In the genomic region with DNA sequence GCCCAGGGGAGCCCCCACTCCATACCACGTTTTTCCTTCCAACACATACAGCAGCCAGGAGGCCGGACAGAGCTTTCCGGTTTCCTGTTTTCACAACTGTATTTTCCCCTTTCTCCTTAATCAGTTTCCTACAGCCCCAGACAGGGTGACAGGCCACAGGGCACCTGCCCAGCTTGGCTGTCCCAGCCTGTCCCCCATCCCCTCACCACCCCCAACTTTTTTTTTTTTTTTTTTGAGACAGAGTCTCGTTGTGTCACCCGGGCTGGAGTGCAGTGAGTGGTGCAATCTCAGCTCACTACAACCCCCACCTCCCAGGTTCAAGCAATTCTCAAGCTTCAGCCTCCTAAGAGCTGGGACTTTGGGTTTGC, we compare ENCODE assay signal across 8 cellular contexts. TPM values are rescaled to one million over a fixed set of nuclear protein-coding genes. Genes with fewer than 3 reads are reported as not detected.
A peak's percentile ranks its signal among the peaks of the same experiment; 100 is the strongest.
DNase-seq lines count a peak whose midpoint lies in the region; ATAC-seq, FAIRE-seq and TF ChIP-seq lines count a peak whose summit lies in the region.

No MANE protein-coding gene starts in this region.

- H3K18ac ChIP-seq in mesenchymal stem cell (ENCODE audit: low read depth in 1 of 2, low read length in 2 of 2) = peak overlapping the region; percentile 82 to 92

- H3K27me3 ChIP-seq in ACC112 (ENCODE audit: insufficient read depth, low read length) (no peaks in the 10 kb centered on the region), K562 (ENCODE audit: control insufficient read depth in 2 of 2, insufficient read depth in 2 of 2, low read length in 2 of 2) (no peaks in the 10 kb centered on the region), mesenchymal stem cell (ENCODE audit: control insufficient read depth in 1 of 2, insufficient read depth in 1 of 2, low read length in 2 of 2) (no peaks in the 10 kb centered on the region)

- no peak for TF ChIP-seq CTCF in K562 (IDR thresholded peaks at IDR 0.05 in 2 of 3, conservative IDR thresholded peaks at IDR 0.05 in 1 of 3; ENCODE audit: insufficient read depth in 2 of 3, low read depth in 1 of 3, low read length in 3 of 3)

- no peaks in the 10 kb centered on the region for H3K79me1 ChIP-seq in mesenchymal stem cell (replicated peaks; ENCODE audit: low read length, poor library complexity, severe bottlenecking)

- in situ Hi-C loops in K562 (cut with MboI) = no loop called here

- peaks cover 43% of the 10 kb centered on the region for H3K4me1 ChIP-seq in ACC112 (ENCODE audit: control insufficient read depth, insufficient read depth, low read length, unreplicated experiment)
- H3K4me1 ChIP-seq in K562 (replicated peaks in 1 of 2; ENCODE audit: control insufficient read depth in 2 of 2, insufficient read depth in 2 of 2, low read length in 2 of 2) = peaks cover 23 to 41% of the 10 kb centered on the region in 2 experiments
- peaks cover 39% of the 10 kb centered on the region for H3K4me1 ChIP-seq in mesenchymal stem cell (ENCODE audit: control insufficient read depth, insufficient read depth, low read depth, low read length)

- H4K20me1 ChIP-seq in K562 (replicated peaks; ENCODE audit: control insufficient read depth, insufficient read depth, low read length) = no peaks in the 10 kb centered on the region

- BruUV-seq in K562 (replicated peaks; lab: Mats Ljungman, UMichigan) = no TSS peak

- POLR2A ChIA-PET in K562 (lab: Yijun Ruan, JAX) = interaction anchor here (0.6 to 1.0 kb wide), 4 partner anchors 17 to 125 kb away, joined by 3 to 5 read pairs (median 4); no protein-coding TSS in a partner anchor

- DNase-seq in K562 (ENCODE audit: extremely low read depth in 1 of 4, low spot score in 3 of 4) = no peak
- peak; percentile 71 for DNase-seq in mesenchymal stem cell
- DNase-seq in germinal center (ENCODE audit: low spot score) = no peak
- DNase-seq in mesenteric fat pad (ENCODE audit: low spot score) = no peak

- peak overlapping the region; percentile 96 for H4K8ac ChIP-seq in mesenchymal stem cell (ENCODE audit: low read length)

- H2BK5ac ChIP-seq in mesenchymal stem cell (ENCODE audit: low read depth, low read length, poor library complexity, severe bottlenecking) = peak overlapping the region; percentile 58

- H3K36me3 ChIP-seq in ACC112 (ENCODE audit: insufficient read depth, low read length) = no peaks in the 10 kb centered on the region
- H3K36me3 ChIP-seq in K562 (ENCODE audit: control insufficient read depth, insufficient read depth, low read length) = no peaks in the 10 kb centered on the region
- H3K36me3 ChIP-seq in mesenchymal stem cell (ENCODE audit: control insufficient read depth in 1 of 2, insufficient read depth in 2 of 2, low read depth in 1 of 2, low read length in 2 of 2) = no peaks in the 10 kb centered on the region

- H3K9me3 ChIP-seq in K562 (replicated peaks; ENCODE audit: control insufficient read depth, insufficient read depth, low read depth, low read length) = no peaks in the 10 kb centered on the region
- no peaks in the 10 kb centered on the region for H3K9me3 ChIP-seq in mesenchymal stem cell (ENCODE audit: control insufficient read depth, low read length)

- peak overlapping the region; percentile 32 for H3K4me2 ChIP-seq in K562 (ENCODE audit: insufficient read depth, low read length)
- H3K4me2 ChIP-seq in mesenchymal stem cell (ENCODE audit: low read length, poor library complexity, severe bottlenecking) = peak overlapping the region; percentile 57

- H3K4me3 ChIP-seq in ACC112 (ENCODE audit: low read depth, low read length) (peak overlapping the region; percentile 67), K562 (no peak overlapping the region), mesenchymal stem cell (ENCODE audit: insufficient read depth in 1 of 2, low read depth in 1 of 2, low read length in 2 of 2) (peak overlapping the region in 1 of 2 experiments; percentile 62)

- H2BK12ac ChIP-seq in mesenchymal stem cell (ENCODE audit: low read length in 2 of 2) = peak overlapping the region in 1 of 2 experiments; percentile 49

- no peaks in the 10 kb centered on the region for H3K9me1 ChIP-seq in K562 (ENCODE audit: control insufficient read depth, insufficient read depth, low read length)

- peak overlapping the region; percentile 67 for H2AFZ ChIP-seq in ACC112 (ENCODE audit: low read length, unreplicated experiment)
- peak overlapping the region; percentile 94 for H2AFZ ChIP-seq in K562 (ENCODE audit: low read depth, low read length)
- H2AFZ ChIP-seq in mesenchymal stem cell (ENCODE audit: low read depth, low read length) = no peak overlapping the region

- peak overlapping the region; percentile 92 for H2BK15ac ChIP-seq in mesenchymal stem cell (ENCODE audit: low read depth, poor library complexity, severe bottlenecking)

- H2BK120ac ChIP-seq in mesenchymal stem cell (ENCODE audit: low read depth, low read length) = peak overlapping the region; percentile 98

- no peak for FAIRE-seq in K562 (lab: Jason Lieb, UNC)

- H3K23ac ChIP-seq in mesenchymal stem cell (ENCODE audit: low read length in 2 of 2) = no peak overlapping the region

- no peak for TF ChIP-seq EP300 in K562 (IDR thresholded peaks at IDR 0.05; ENCODE audit: low read length)

- intact Hi-C loops in K562 (cut with micrococcal nuclease) = no loop called here

- no peak for TF ChIP-seq RAD21 in K562 (CRISPR knock-in tag; conservative IDR thresholded peaks at IDR 0.05 in 1 of 2, IDR thresholded peaks at IDR 0.05 in 1 of 2)

- peak overlapping the region; percentile 96 for H4K91ac ChIP-seq in mesenchymal stem cell (ENCODE audit: low read length)

- H2AK5ac ChIP-seq in mesenchymal stem cell (ENCODE audit: low read length, severe bottlenecking) = no peak overlapping the region

- CTCF ChIA-PET in K562 (lab: Yijun Ruan, JAX; ENCODE audit: low intra/inter-chr PET ratio) = interaction anchor here (0.8 to 5.3 kb wide), 3 partner anchors 22 to 72 kb away, joined by 3 to 111 read pairs (median 5); no protein-coding TSS in a partner anchor

- ATAC-seq in HG03342 (IDR thresholded peaks at IDR 0.05; ENCODE audit: unreplicated experiment) (peak; percentile 9), K562 (peak; percentile 19), HG03025 (IDR thresholded peaks at IDR 0.05; ENCODE audit: low FRiP score, unreplicated experiment) (no peak), GM19397 (IDR thresholded peaks at IDR 0.05; ENCODE audit: unreplicated experiment) (no peak)

- H3K14ac ChIP-seq in mesenchymal stem cell (ENCODE audit: low read length in 2 of 2) = peak overlapping the region in 1 of 2 experiments; percentile 62

- TF ChIP-seq POLR2A in K562 (conservative IDR thresholded peaks at IDR 0.05) = no peak

- WGBS in K562 (ENCODE audit: insufficient coverage, low coverage, missing lambda C conversion rate) = 35% methylated on average over 5 of the region's 5 CpGs
- WGBS in mesenchymal stem cell = 14% methylated on average over 3 of the region's 5 CpGs

- H3K9ac ChIP-seq in K562 (ENCODE audit: insufficient read depth in 1 of 2, low read depth in 2 of 2, low read length in 2 of 2) (peak overlapping the region; percentile 3 to 71; a peak in 1 of 4 replicates), mesenchymal stem cell (ENCODE audit: low read length) (peak overlapping the region; percentile 88)

- peak overlapping the region; percentile 90 for H3K27ac ChIP-seq in ACC112 (ENCODE audit: low read depth, low read length)
- H3K27ac ChIP-seq in K562 (ENCODE audit: extremely low read depth, low read depth, low read length) = peak overlapping the region; percentile 38; the same call in 1 of the 3 replicates
- H3K27ac ChIP-seq in mesenchymal stem cell (ENCODE audit: low read length, poor library complexity, severe bottlenecking) = peak overlapping the region; percentile 91

- H3K4ac ChIP-seq in mesenchymal stem cell (ENCODE audit: low read depth in 1 of 2, low read length in 2 of 2) = peak overlapping the region; percentile 80 to 84

- H3K79me2 ChIP-seq in ACC112 (ENCODE audit: control insufficient read depth, insufficient read depth, low read length, unreplicated experiment) (no peaks in the 10 kb centered on the region), K562 (ENCODE audit: control insufficient read depth, insufficient read depth, low read length) (no peaks in the 10 kb centered on the region)

TF ChIP-seq in K562, 482 proteins besides CTCF, POLR2A, EP300 and RAD21 (continues in another document):
- TF ChIP-seq MEIS2 (IDR thresholded peaks at IDR 0.05; ENCODE audit: partially characterized antibody) (no peak), HIVEP1 (CRISPR knock-in tag; IDR thresholded peaks at IDR 0.05) (no peak), ZC3H4 (CRISPR knock-in tag; IDR thresholded peaks at IDR 0.05; ENCODE audit: borderline replicate concordance) (no peak), KLF10 (CRISPR knock-in tag; IDR thresholded peaks at IDR 0.05) (no peak), CBFA2T3 (IDR thresholded peaks at IDR 0.05) (peak; percentile 31; the same call in 1 of the 2 replicates), ELF2 (CRISPR knock-in tag; IDR thresholded peaks at IDR 0.05) (no peak), ZNF212 (CRISPR knock-in tag; IDR thresholded peaks at IDR 0.05) (no peak), ZNF764 (CRISPR knock-in tag; IDR thresholded peaks at IDR 0.05; ENCODE audit: low read depth) (no peak), TCF3 (CRISPR knock-in tag; IDR thresholded peaks at IDR 0.05) (0 out of 2 replicates have a peak, but pooled peaks have one; percentile 8), RBM25 (IDR thresholded peaks at IDR 0.05; ENCODE audit: low read depth, low read length, severe bottlenecking) (no peak), CEBPB (tag; IDR thresholded peaks at IDR 0.05) (peak; percentile 41; the same call in 1 of the 2 replicates)

RNA-seq across cellular contexts. Expression of a gene that starts 10.3 kb away (rescaled TPM):
- 7.2 and 18.6 TPM in 2 replicates for total RNA-seq in K562 (2011; cell fraction: chromatin; rRNA removed; ENCODE audit: low replicate concordance)
- total RNA-seq in K562 (2011; cell fraction: nucleolus; rRNA removed) = 37.0 and 39.4 TPM in 2 replicates
- total RNA-seq in K562 (2011; cell fraction: nucleoplasm; rRNA removed) = 25.3 and 28.7 TPM in 2 replicates
- 138 and 216 TPM in 2 replicates for total RNA-seq in K562 (2014; rRNA removed)
- total RNA-seq in K562 (2014; rRNA removed; fragmentation: Illumina TruSeq; extraction: Trizol) = 16.0 and 27.1 TPM in 2 replicates
- 180 TPM in 2 replicates for total RNA-seq in K562 (2015; rRNA removed; fragmentation: Illumina TruSeq; extraction: Trizol)
- total RNA-seq in K562 (2021) = 522 and 565 TPM in 2 replicates
- 44.8 and 88.9 TPM in 2 replicates for polyA plus RNA-seq in K562 (2011; rRNA removed)
- polyA plus RNA-seq in K562 (2011; cell fraction: cytosol; rRNA removed) = 114 and 636 TPM in 2 replicates
- 55.5 and 127 TPM in 2 replicates for polyA plus RNA-seq in K562 (2011; cell fraction: nucleus; rRNA removed)
- polyA plus RNA-seq in K562 (2012) = 343 and 551 TPM in 2 replicates
- polyA plus RNA-seq in K562 (2014; fragmentation: Illumina TruSeq; extraction: Trizol) = 258 and 607 TPM in 2 replicates
- 100 to 1,000 TPM in 1 of 2 experiments, 10 to 100 TPM in 1; 97.3 to 128 TPM for polyA plus RNA-seq in K562 (2014; fragmentation: Nextera tagmentation; extraction: Ambion mirVana)
- 283 and 298 TPM in 2 replicates for polyA plus RNA-seq in K562 (2014; rRNA removed)
- 7.3 and 10.1 TPM in 2 replicates for polyA minus RNA-seq in K562 (2011; rRNA and poly(A)+ RNA removed)
- polyA minus RNA-seq in K562 (2011; cell fraction: cytosol; rRNA and poly(A)+ RNA removed) = 107 and 110 TPM in 2 replicates
- polyA minus RNA-seq in K562 (2011; cell fraction: nucleus; rRNA and poly(A)+ RNA removed) = 19.9 and 22.8 TPM in 2 replicates
- polyA plus RNA-seq in mesenchymal stem cell (2013, experiment 1 of 2) = 794 TPM
- polyA plus RNA-seq in mesenchymal stem cell (2013, experiment 2 of 2) = 815 TPM
- 813 TPM for total RNA-seq in mesenteric fat pad

Comparison
In these comparisons a context has a peak if more than half of its experiments do, and no peak if none do; other contexts are left out.
1. H3K27ac ChIP-seq: peak in every context shown above with its lines; median percentile 91 in mesenchymal stem cell; 90 in ACC112; 38 in K562.
2. ATAC-seq: peak in HG03342 (single experiment) and K562 (single experiment); none in HG03025 (single experiment) and GM19397 (single experiment).